ENCODE assay signal across 27 cellular contexts in the genomic region with DNA sequence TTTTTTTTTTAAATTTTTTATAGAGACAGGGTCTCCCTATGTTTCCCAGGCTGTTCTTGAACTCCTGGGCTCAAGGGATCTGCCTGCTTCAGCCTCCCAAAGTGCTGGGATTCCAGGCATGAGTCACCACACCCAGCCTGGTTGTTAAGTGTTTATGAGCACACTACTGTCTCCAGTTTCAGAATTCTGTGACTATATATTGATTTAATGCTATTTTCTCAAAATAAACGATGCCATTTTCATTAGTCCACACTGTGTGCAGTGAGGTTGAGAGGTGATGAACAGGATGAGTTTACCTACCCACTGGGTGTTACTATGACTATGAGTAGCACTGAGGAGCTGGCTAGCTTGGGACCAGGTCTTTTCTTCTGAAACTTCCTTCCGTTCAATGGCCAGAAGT.
DNase-seq lines count a peak whose midpoint lies in the region; ATAC-seq, FAIRE-seq and TF ChIP-seq lines count a peak whose summit lies in the region.
"Had no signal": no experiment of that assay in that cellular context is flagged by ENCODE, and none has a peak within 500 bp of the region (broad histone marks: within the 10 kb centered on the region; RNA-seq: fewer than 3 reads in every experiment).

No MANE protein-coding gene starts in this region.

- no peaks in the 10 kb centered on the region for H3K9me3 ChIP-seq in naive thymus-derived CD4-positive, alpha-beta T cell (ENCODE audit: control insufficient read depth in 2 of 3, low read length in 3 of 3)
- H3K9me3 ChIP-seq: ovary had no signal

- H3K9me3 Mint-ChIP-seq in naive thymus-derived CD4-positive, alpha-beta T cell = peaks cover 0 to 2% (median 0%) of the 10 kb centered on the region in 11 donors
- H3K9me3 Mint-ChIP-seq: activated CD4-positive, alpha-beta memory T cell treated with anti-CD3 and anti-CD28 coated beads for 36 hours; T-helper 1 cell treated with Interleukin-12 subunit alpha and Interleukin-12 subunit beta and Interleukin-4 antibody, amounts not matched to agents 30 μg/mL and 1 μg/mL, for 36 hours had no signal

- in situ Hi-C loops in astrocyte of the spinal cord (cut with HindIII; ENCODE audit: low sequenced_read_pairs) (no loop called here), G401 (cut with HindIII; ENCODE audit: low sequenced_read_pairs) (no loop called here)

- intact Hi-C loops in naive thymus-derived CD4-positive, alpha-beta T cell (cut with micrococcal nuclease) = no loop called here

- no peak for ATAC-seq in naive thymus-derived CD4-positive, alpha-beta T cell
- ATAC-seq: activated CD4-positive, CD25-positive, alpha-beta regulatory T cell treated with anti-CD3 and anti-CD28 coated beads, Interleukin-2, amount 50 U/mL, for 24 hours; activated T-cell treated with anti-CD3 and anti-CD28 coated beads, Interleukin-2, amount 50 U/mL, for 72 hours; stimulated activated naive B cell treated with anti-CD40 and anti-IgM and Interleukin-4, amounts not matched to agents 10 μg/mL and 1 μg/mL and 100 μg/mL, for 72 hours had no signal

- CTCF ChIA-PET in naive thymus-derived CD4-positive, alpha-beta T cell (lab: Charles Lee) = no interaction called here

- no peak overlapping the region for H3K4me3 Mint-ChIP-seq in naive thymus-derived CD4-positive, alpha-beta T cell
- H3K4me3 Mint-ChIP-seq: activated CD4-positive, alpha-beta memory T cell treated with anti-CD3 and anti-CD28 coated beads for 36 hours; activated T-cell treated with anti-CD3 and anti-CD28 coated beads, Interleukin-2, amount 50 U/mL, for 72 hours; stimulated activated naive B cell treated with anti-CD40 and anti-IgM and Interleukin-4, amounts not matched to agents 10 μg/mL and 1 μg/mL and 100 μg/mL, for 72 hours; T-helper 1 cell treated with Interleukin-12 subunit alpha and Interleukin-12 subunit beta and Interleukin-4 antibody, amounts not matched to agents 30 μg/mL and 1 μg/mL, for 36 hours; type B pancreatic cell had no signal

- peaks cover 0 to 3% (median 0%) of the 10 kb centered on the region in 7 donors for H3K4me1 Mint-ChIP-seq in naive thymus-derived CD4-positive, alpha-beta T cell

- peaks cover 0 to 8% (median 4%) of the 10 kb centered on the region in 5 donors for H3K27me3 Mint-ChIP-seq in naive thymus-derived CD4-positive, alpha-beta T cell
- H3K27me3 Mint-ChIP-seq: activated CD4-positive, alpha-beta memory T cell treated with anti-CD3 and anti-CD28 coated beads for 36 hours; type B pancreatic cell had no signal

- H3K4me1 ChIP-seq in naive thymus-derived CD4-positive, alpha-beta T cell (ENCODE audit: control insufficient read depth in 2 of 2, insufficient read depth in 2 of 2, low read length in 2 of 2) = no peaks in the 10 kb centered on the region

- H3K27ac ChIP-seq in naive thymus-derived CD4-positive, alpha-beta T cell (ENCODE audit: low read depth, low read length) = no peak overlapping the region
- H3K27ac ChIP-seq: BLaER1 treated with 17β-estradiol and CSF1 and Interleukin-3, amounts not matched to agents 10 nM and 100 nM; dorsolateral prefrontal cortex; esophagus squamous epithelium; ovary had no signal

- H3K36me3 ChIP-seq in naive thymus-derived CD4-positive, alpha-beta T cell (ENCODE audit: control insufficient read depth in 2 of 3, insufficient read depth in 3 of 3, low read length in 3 of 3) = no peaks in the 10 kb centered on the region
- H3K36me3 ChIP-seq: BLaER1 treated with 17β-estradiol and CSF1 and Interleukin-3, amounts not matched to agents 10 nM and 100 nM; esophagus squamous epithelium; ovary had no signal

- no peak for FAIRE-seq in D721Med (lab: Jason Lieb, UNC)
- FAIRE-seq: endometrium, small intestine, TTC549 had no signal

- H3K4me3 ChIP-seq in astrocyte of the spinal cord (ENCODE audit: low read depth, low read length) = no peak overlapping the region
- H3K4me3 ChIP-seq in naive thymus-derived CD4-positive, alpha-beta T cell (ENCODE audit: low read length) = no peak overlapping the region
- H3K4me3 ChIP-seq: BLaER1 treated with 17β-estradiol and CSF1 and Interleukin-3, amounts not matched to agents 10 nM and 100 nM; dorsolateral prefrontal cortex; esophagus squamous epithelium; ovary had no signal

- H3K27me3 ChIP-seq in naive thymus-derived CD4-positive, alpha-beta T cell (ENCODE audit: control insufficient read depth in 2 of 2, insufficient read depth in 2 of 2, low read length in 2 of 2) = no peaks in the 10 kb centered on the region
- H3K27me3 ChIP-seq: BLaER1 treated with 17β-estradiol and CSF1 and Interleukin-3, amounts not matched to agents 10 nM and 100 nM; esophagus squamous epithelium; ovary had no signal

- TF ChIP-seq CTCF in astrocyte of the spinal cord (IDR thresholded peaks at IDR 0.05; ENCODE audit: low read depth, low read length) (no peak), D721Med (IDR thresholded peaks at IDR 0.05; ENCODE audit: insufficient read depth, missing control alignments) (no peak)

- H3K27ac Mint-ChIP-seq in naive thymus-derived CD4-positive, alpha-beta T cell = no peak overlapping the region
- H3K27ac Mint-ChIP-seq: activated CD4-positive, alpha-beta memory T cell treated with anti-CD3 and anti-CD28 coated beads for 36 hours; activated T-cell treated with anti-CD3 and anti-CD28 coated beads, Interleukin-2, amount 50 U/mL, for 72 hours; stimulated activated naive B cell treated with anti-CD40 and anti-IgM and Interleukin-4, amounts not matched to agents 10 μg/mL and 1 μg/mL and 100 μg/mL, for 72 hours; T-helper 1 cell treated with Interleukin-12 subunit alpha and Interleukin-12 subunit beta and Interleukin-4 antibody, amounts not matched to agents 30 μg/mL and 1 μg/mL, for 36 hours; type B pancreatic cell had no signal

- no peaks in the 10 kb centered on the region for H3K36me3 Mint-ChIP-seq in naive thymus-derived CD4-positive, alpha-beta T cell

- POLR2A ChIA-PET in naive thymus-derived CD4-positive, alpha-beta T cell (lab: Charles Lee) = no interaction called here

- DNase-seq in EL = peak; percentile 41
- DNase-seq in LHCN-M2 (ENCODE audit: low read depth) = peak; percentile 47
- DNase-seq in astrocyte of the spinal cord (ENCODE audit: low read depth, low spot score) = peak; percentile 18
- DNase-seq in kidney tubule cell (ENCODE audit: low spot score) = peak; percentile 34
- DNase-seq in G401 (ENCODE audit: low spot score) = no peak
- DNase-seq in D721Med (ENCODE audit: insufficient read length, low spot score) = no peak
- no peak for DNase-seq in naive thymus-derived CD4-positive, alpha-beta T cell
- no peak for DNase-seq in HUDEP-2 (lab: John Stamatoyannopoulos, UW; ENCODE audit: unreplicated experiment in 76 of 76)
- DNase-seq: activated CD4-positive, alpha-beta memory T cell treated with anti-CD3 and anti-CD28 coated beads for 36 hours; activated naive CD4-positive, alpha-beta T cell treated with Interleukin-2 at 50 U/mL for 16 hours; activated T-cell treated with anti-CD3 and anti-CD28 coated beads, Interleukin-2, amount 50 U/mL, for 72 hours; dorsolateral prefrontal cortex; esophagus squamous epithelium; hypothalamus; NCI-H1694; NCI-H82; ovary; retina; small intestine; stimulated activated naive B cell treated with anti-CD40 and anti-IgM and Interleukin-4, amounts not matched to agents 10 μg/mL and 1 μg/mL and 100 μg/mL, for 72 hours; substantia nigra had no signal

Comparison
In these comparisons a context has a peak if more than half of its experiments do, and no peak if none do; other contexts are left out.
1. DNase-seq: peak in EL (single experiment), LHCN-M2 (single experiment), astrocyte of the spinal cord (single experiment) and kidney tubule cell (single experiment); none in G401 (single experiment), D721Med (single experiment), naive thymus-derived CD4-positive, alpha-beta T cell (0 of 9) and HUDEP-2 (0 of 76).